ENCODE assay signal across 27 cellular contexts in genomic region chr6:54037277-54037779, GRCh38.
"Had no signal": no experiment of that assay in that cellular context is flagged by ENCODE, and none has a peak within 500 bp of the region (broad histone marks: within the 10 kb centered on the region; RNA-seq: fewer than 3 reads in every experiment).

No MANE protein-coding gene starts in this region.

- H3K4me1 ChIP-seq: colonic mucosa, gastroesophageal sphincter, upper lobe of right lung had no signal

- DNase-seq: activated B cell treated with CpG ODN at 0.5 μM for 24 hours; activated CD4-positive, alpha-beta T cell treated with anti-CD3 and anti-CD28 coated beads for 4 hours; activated CD4-positive, alpha-beta T cell treated with anti-CD3 and anti-CD28 coated beads, Interleukin-2, amount 50 U/mL, for 48 hours; activated CD8-positive, alpha-beta memory T cell treated with anti-CD3 and anti-CD28 coated beads, Interleukin-2, amount 50 U/mL, for 48 hours; activated naive CD4-positive, alpha-beta T cell treated with anti-CD3 and anti-CD28 coated beads for 36 hours; activated naive CD8-positive, alpha-beta T cell treated with anti-CD3 and anti-CD28 coated beads, Interleukin-2, amount 10 ng/mL, durations not matched to agents 7 days and 5 days; activated T-cell treated with anti-CD3 and anti-CD28 coated beads, Interleukin-2, amount 50 U/mL, for 4 hours; amygdala; colonic mucosa; dorsolateral prefrontal cortex; effector memory CD8-positive, alpha-beta T cell; head of caudate nucleus; hypothalamus; left cardiac atrium; naive thymus-derived CD8-positive, alpha-beta T cell; stimulated activated CD4-positive, alpha-beta T cell treated with anti-CD3 and anti-CD28 coated beads, Interleukin-12 subunit alpha, Interleukin-12 subunit beta, amount 100 ng/mL, for 4 hours; stimulated activated CD4-positive, alpha-beta T cell treated with anti-CD3 and anti-CD28 coated beads, Interleukin-4, amount 100 ng/mL, for 4 hours; substantia nigra; SW 1271; T-helper 17 cell; thyroid gland; upper lobe of right lung had no signal

- H3K27me3 ChIP-seq: colonic mucosa, dorsolateral prefrontal cortex, gastroesophageal sphincter, thyroid gland, upper lobe of right lung had no signal

- H3K27ac ChIP-seq: colonic mucosa, dorsolateral prefrontal cortex, gastroesophageal sphincter, thyroid gland, upper lobe of right lung had no signal

- ATAC-seq: activated T-cell treated with anti-CD3 and anti-CD28 coated beads, Interleukin-2, amount 50 U/mL, for 4 hours; effector memory CD8-positive, alpha-beta T cell; esophagus mucosa; gastroesophageal sphincter; naive thymus-derived CD8-positive, alpha-beta T cell; T-helper 17 cell; upper lobe of right lung had no signal

- FAIRE-seq: endothelial cell of umbilical vein, islet of Langerhans had no signal

- H3K9me3 ChIP-seq: colonic mucosa, gastroesophageal sphincter, thyroid gland, upper lobe of right lung had no signal

- H3K36me3 ChIP-seq: colonic mucosa, gastroesophageal sphincter, thyroid gland, upper lobe of right lung had no signal

- H3K4me3 ChIP-seq: colonic mucosa, dorsolateral prefrontal cortex, gastroesophageal sphincter, lung, thyroid gland, upper lobe of right lung had no signal
